12 cellular contexts compared by ENCODE assay signal in genomic region chr22:37664249-37665101, GRCh38. TPM values are rescaled to one million over a fixed set of nuclear protein-coding genes. Genes with fewer than 3 reads are reported as not detected.
DNase-seq lines count a peak whose midpoint lies in the region; ATAC-seq and TF ChIP-seq lines count a peak whose summit lies in the region.
"Had no signal": no experiment of that assay in that cellular context is flagged by ENCODE, and none has a peak within 500 bp of the region (broad histone marks: within the 10 kb centered on the region; RNA-seq: fewer than 3 reads in every experiment).

No MANE protein-coding gene starts in this region.

- H3F3A ChIP-seq in GM23338 (replicated peaks; ENCODE audit: low read depth) (0 out of 2 replicates have a peak, but pooled peaks cover 16% of the 10 kb centered on the region), neural progenitor cell (ENCODE audit: low read depth) (peaks cover 27% of the 10 kb centered on the region)

- DNase-seq in C1 segment of cervical spinal cord (lab: John Stamatoyannopoulos, UW) (peak in 12 of 14 donors; percentile 21 to 83 (median 56)), anterior cingulate cortex (lab: John Stamatoyannopoulos, UW) (peak in 46 of 58 donors; percentile 19 to 95 (median 64)), islet precursor cell (peak; percentile 84), sigmoid colon (no peak), GM23338 (ENCODE audit: low spot score) (no peak), neural progenitor cell (ENCODE audit: low spot score) (no peak), DMS79 (lab: John Stamatoyannopoulos, UW) (no peak)
- DNase-seq: NCI-H1417 treated with DMSO at 0.1 percent for 48 hours; stimulated activated CD4-positive, alpha-beta T cell treated with anti-CD3 and anti-CD28 coated beads, Interleukin-15, amount 100 ng/mL, for 24 hours; WERI-Rb-1 had no signal

- WGBS in sigmoid colon, 2 donors: 63 to 79% methylated on average over 16 of the region's 16 CpGs

- peaks cover 30% of the 10 kb centered on the region for H4K20me1 ChIP-seq in GM23338 (replicated peaks; ENCODE audit: insufficient read depth)
- peaks cover 75% of the 10 kb centered on the region for H4K20me1 ChIP-seq in neural progenitor cell (ENCODE audit: low read depth)

- no peak for TF ChIP-seq EP300 in sigmoid colon (IDR thresholded peaks at IDR 0.05)

- H3K79me2 ChIP-seq in GM23338 (replicated peaks; ENCODE audit: insufficient read depth): peaks cover 55% of the 10 kb centered on the region
- peaks cover 68% of the 10 kb centered on the region for H3K79me2 ChIP-seq in neural progenitor cell (ENCODE audit: low read depth)

- intact Hi-C loops in sigmoid colon (cut with DNase I): no loop called here

- no peak for TF ChIP-seq POLR2A in sigmoid colon (IDR thresholded peaks at IDR 0.05)

- no peaks in the 10 kb centered on the region for H3K9me2 ChIP-seq in GM23338 (ENCODE audit: insufficient read depth)

- H3K9me3 Mint-ChIP-seq in GM23338: no peaks in the 10 kb centered on the region
- H3K9me3 Mint-ChIP-seq in neural progenitor cell: no peaks in the 10 kb centered on the region
- H3K9me3 Mint-ChIP-seq: activated T-helper 1 cell treated with anti-CD3 and anti-CD28 coated beads, Interleukin-12 subunit alpha, Interleukin-12 subunit beta, Interleukin-2, Interleukin-4 antibody, amounts not matched to agents 30 ng/mL and 10 ng/mL and 1 ng/mL, durations not matched to agents 14 hours and 24 hours and 36 hours had no signal

- peaks cover 23% of the 10 kb centered on the region for H3K4me1 Mint-ChIP-seq in GM23338
- H3K4me1 Mint-ChIP-seq in neural progenitor cell: peaks cover 34% of the 10 kb centered on the region

- H3K36me3 Mint-ChIP-seq in GM23338 (ENCODE audit: low read depth): peaks cover 30% of the 10 kb centered on the region
- H3K36me3 Mint-ChIP-seq in neural progenitor cell: peaks cover 13% of the 10 kb centered on the region

- H3K27ac Mint-ChIP-seq in GM23338: no peak overlapping the region
- no peak overlapping the region for H3K27ac Mint-ChIP-seq in neural progenitor cell
- H3K27ac Mint-ChIP-seq: activated T-helper 1 cell treated with anti-CD3 and anti-CD28 coated beads, Interleukin-12 subunit alpha, Interleukin-12 subunit beta, Interleukin-2, Interleukin-4 antibody, amounts not matched to agents 30 ng/mL and 10 ng/mL and 1 ng/mL, durations not matched to agents 14 hours and 24 hours and 36 hours had no signal

- no peak overlapping the region for H2AFZ ChIP-seq in GM23338
- H2AFZ ChIP-seq in neural progenitor cell (replicated peaks): no peak overlapping the region

- H3K9me3 ChIP-seq in sigmoid colon (no peaks in the 10 kb centered on the region), neural progenitor cell (ENCODE audit: low read depth) (no peaks in the 10 kb centered on the region)

- H3K4me1 ChIP-seq in sigmoid colon (peaks cover 0 to 66% (median 58%) of the 10 kb centered on the region in 4 donors), GM23338 (ENCODE audit: insufficient read depth) (peaks cover 5% of the 10 kb centered on the region; the same call in 1 of the 2 replicates), neural progenitor cell (peaks cover 20% of the 10 kb centered on the region)

- H3K36me3 ChIP-seq in sigmoid colon: peaks cover 0 to 15% (median 6%) of the 10 kb centered on the region in 4 donors
- H3K36me3 ChIP-seq in GM23338 (ENCODE audit: insufficient read depth): no peaks in the 10 kb centered on the region
- no peaks in the 10 kb centered on the region for H3K36me3 ChIP-seq in neural progenitor cell

- H3K27ac ChIP-seq in sigmoid colon: peak overlapping the region; percentile 52 to 95 (median 83)
- H3K27ac ChIP-seq in GM23338 (ENCODE audit: low read depth): no peak overlapping the region
- no peak overlapping the region for H3K27ac ChIP-seq in neural progenitor cell
- H3K27ac ChIP-seq: WERI-Rb-1 had no signal

- no peak overlapping the region for H3K9ac ChIP-seq in neural progenitor cell

- TF ChIP-seq CTCF in sigmoid colon (IDR thresholded peaks at IDR 0.05): no peak
- TF ChIP-seq CTCF in GM23338 (conservative IDR thresholded peaks at IDR 0.05; ENCODE audit: low read depth in 2 of 2): no peak
- no peak for TF ChIP-seq CTCF in neural progenitor cell (IDR thresholded peaks at IDR 0.05)

- peaks cover 11% of the 10 kb centered on the region for H3K27me3 Mint-ChIP-seq in GM23338 (ENCODE audit: insufficient read depth, low read depth, poor library complexity)
- H3K27me3 Mint-ChIP-seq in neural progenitor cell (ENCODE audit: insufficient read depth, low read depth): no peaks in the 10 kb centered on the region

- H3K4me3 ChIP-seq in sigmoid colon: no peak overlapping the region
- no peak overlapping the region for H3K4me3 ChIP-seq in GM23338
- no peak overlapping the region for H3K4me3 ChIP-seq in neural progenitor cell

- no peak overlapping the region for H3K4me2 ChIP-seq in GM23338
- no peak overlapping the region for H3K4me2 ChIP-seq in neural progenitor cell

- H3K27me3 ChIP-seq in sigmoid colon (no peaks in the 10 kb centered on the region), GM23338 (ENCODE audit: insufficient read depth) (no peaks in the 10 kb centered on the region), neural progenitor cell (no peaks in the 10 kb centered on the region)

- no peak for ATAC-seq in HG03097 (IDR thresholded peaks at IDR 0.05; ENCODE audit: low FRiP score, unreplicated experiment)
- no peak for ATAC-seq in GM23338

- H3K4me3 Mint-ChIP-seq in GM23338 (no peak overlapping the region), neural progenitor cell (no peak overlapping the region)
- H3K4me3 Mint-ChIP-seq: activated T-helper 1 cell treated with anti-CD3 and anti-CD28 coated beads, Interleukin-12 subunit alpha, Interleukin-12 subunit beta, Interleukin-2, Interleukin-4 antibody, amounts not matched to agents 30 ng/mL and 10 ng/mL and 1 ng/mL, durations not matched to agents 14 hours and 24 hours and 36 hours had no signal

TF ChIP-seq in GM23338, 12 proteins besides CTCF, POLR2A, EP300 and RAD21 (continues in another document):
- TF ChIP-seq EZH2 (IDR thresholded peaks at IDR 0.05; ENCODE audit: low read depth, unreplicated experiment): no peak
- no peak for TF ChIP-seq JUNB (IDR thresholded peaks at IDR 0.05; ENCODE audit: unreplicated experiment)
- TF ChIP-seq NANOG (IDR thresholded peaks at IDR 0.05; ENCODE audit: borderline replicate concordance): no peak
- no peak for TF ChIP-seq ZNF114 (CRISPR knock-in tag; IDR thresholded peaks at IDR 0.05)
- TF ChIP-seq ZNF331 (CRISPR knock-in tag; IDR thresholded peaks at IDR 0.05; ENCODE audit: low read depth): no peak
- TF ChIP-seq ETS1 (IDR thresholded peaks at IDR 0.05): no peak
- no peak for TF ChIP-seq STAT1 (IDR thresholded peaks at IDR 0.05; ENCODE audit: unreplicated experiment)
- TF ChIP-seq CREB1 (CRISPR knock-in tag; IDR thresholded peaks at IDR 0.05; ENCODE audit: low read depth): no peak
- TF ChIP-seq EZH2phosphoT487 (IDR thresholded peaks at IDR 0.05; ENCODE audit: unreplicated experiment): no peak

RNA-seq across cellular contexts. Expression of gene PDXP, which starts 6.0 kb away (rescaled TPM):
- total RNA-seq in sigmoid colon: 10 to 100 TPM in 2 of 4 donors, 1 to 10 TPM in 2; 7.5 to 12.8 (median 9.6) TPM
- polyA plus RNA-seq in sigmoid colon: 10 to 100 TPM; 30.2 to 51.1 (median 48.6) TPM
- total RNA-seq in GM23338 (2014; rRNA removed; shearing (Covaris generic)): 44.2 and 55.6 TPM in 2 replicates
- 15.0 and 18.5 TPM in 2 replicates for polyA plus RNA-seq in GM23338 (2016; fragmentation: Nextera tagmentation; extraction: Ambion mirVana)
- 25.1 and 57.0 TPM in 2 replicates for total RNA-seq in neural progenitor cell (ENCODE audit: low replicate concordance)

RNA-seq across cellular contexts. Expression of gene LGALS1, which starts 11.0 kb away (rescaled TPM):
- total RNA-seq in sigmoid colon (1,000 to 10,000 TPM in 3 of 4 donors, 100 to 1,000 TPM in 1; 911 to 2,925 (median 2,030) TPM), neural progenitor cell (ENCODE audit: low replicate concordance) (14.9 and 42.9 TPM in 2 replicates)
- polyA plus RNA-seq in sigmoid colon (100 to 1,000 TPM; 373 to 487 (median 439) TPM), GM23338 (2016; fragmentation: Nextera tagmentation; extraction: Ambion mirVana) (62.5 and 72.6 TPM in 2 replicates)
- total RNA-seq in GM23338 (2014; rRNA removed; shearing (Covaris generic)): 31.2 and 58.7 TPM in 2 replicates

RNA-seq across cellular contexts. Expression of gene NOL12, which starts 21.7 kb away (rescaled TPM):
- total RNA-seq in sigmoid colon (10 to 100 TPM; 10.7 to 28.2 (median 12.5) TPM), neural progenitor cell (ENCODE audit: low replicate concordance) (23.7 and 28.7 TPM in 2 replicates)
- polyA plus RNA-seq in sigmoid colon (10 to 100 TPM; 33.1 to 41.4 (median 41.3) TPM), GM23338 (2016; fragmentation: Nextera tagmentation; extraction: Ambion mirVana) (48.5 and 58.8 TPM in 2 replicates)
- 18.6 and 22.2 TPM in 2 replicates for total RNA-seq in GM23338 (2014; rRNA removed; shearing (Covaris generic))

RNA-seq across cellular contexts. Expression of gene SH3BP1, which starts 25.0 kb away (rescaled TPM):
- total RNA-seq in sigmoid colon: 1 to 10 TPM; 1.4 to 6.9 (median 4.7) TPM
- 10 to 100 TPM; 35.4 to 71.2 (median 58.5) TPM for polyA plus RNA-seq in sigmoid colon
- 46.7 and 50.4 TPM in 2 replicates for total RNA-seq in GM23338 (2014; rRNA removed; shearing (Covaris generic))
- polyA plus RNA-seq in GM23338 (2016; fragmentation: Nextera tagmentation; extraction: Ambion mirVana): 9.5 and 10.9 TPM in 2 replicates
- 10.3 and 10.9 TPM in 2 replicates for total RNA-seq in neural progenitor cell (ENCODE audit: low replicate concordance)

RNA-seq across cellular contexts. Expression of gene TRIOBP, which starts 32.4 kb away (rescaled TPM):
- 100 to 1,000 TPM in 3 of 4 donors, 10 to 100 TPM in 1; 82.8 to 140 (median 128) TPM for total RNA-seq in sigmoid colon
- polyA plus RNA-seq in sigmoid colon: 10 to 100 TPM; 51.7 to 61.5 (median 58.7) TPM
- total RNA-seq in GM23338 (2014; rRNA removed; shearing (Covaris generic)): 41.2 and 48.4 TPM in 2 replicates
- polyA plus RNA-seq in GM23338 (2016; fragmentation: Nextera tagmentation; extraction: Ambion mirVana): 21.4 and 22.6 TPM in 2 replicates
- 25.2 and 51.0 TPM in 2 replicates for total RNA-seq in neural progenitor cell (ENCODE audit: low replicate concordance)

Comparison
In these comparisons a context has a peak if more than half of its experiments do, and no peak if none do; other contexts are left out.
1. DNase-seq: peak in C1 segment of cervical spinal cord (12 of 14), anterior cingulate cortex (46 of 58) and islet precursor cell (single experiment); none in sigmoid colon (single experiment), GM23338 (single experiment), neural progenitor cell (single experiment) and DMS79 (single experiment).
2. H3K27ac ChIP-seq: peak in sigmoid colon (4 of 4); none in GM23338 (single experiment) and neural progenitor cell (single experiment).
3. RNA of gene LGALS1, which starts 11.0 kb away (total RNA-seq): 911 to 2,925 TPM in sigmoid colon; 31.2 to 58.7 TPM in GM23338 and 14.9 to 42.9 TPM in neural progenitor cell; every median in the first group is over 10 times any median in the second.